Comparison of ENCODE assay signal across 29 cellular contexts in the genomic region with DNA sequence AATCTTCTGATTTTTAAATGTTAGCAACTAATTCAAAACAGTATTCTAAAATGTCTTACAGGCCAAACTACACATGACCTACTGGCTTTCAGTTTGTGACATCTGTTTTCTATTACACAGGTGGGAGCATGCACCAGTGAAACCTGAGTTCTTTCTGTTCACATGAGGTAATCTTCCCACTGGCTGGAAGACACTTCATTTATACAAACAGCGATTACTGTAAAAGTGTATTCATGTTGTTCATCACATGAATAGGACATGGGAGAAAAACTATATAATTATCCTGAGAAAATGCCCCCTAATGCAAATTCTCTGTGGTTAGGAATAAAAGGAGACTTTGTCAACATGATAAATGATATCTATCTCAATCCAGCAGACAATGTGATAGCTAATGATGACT. TPM values are rescaled to one million over a fixed set of nuclear protein-coding genes. Genes with fewer than 3 reads are reported as not detected.
DNase-seq lines count a peak whose midpoint lies in the region; ATAC-seq and TF ChIP-seq lines count a peak whose summit lies in the region.
"Had no signal": no experiment of that assay in that cellular context is flagged by ENCODE, and none has a peak within 500 bp of the region (broad histone marks: within the 10 kb centered on the region; RNA-seq: fewer than 3 reads in every experiment).

No MANE protein-coding gene starts in this region.

- DNase-seq in mammary epithelial cell (peak; percentile 16), breast epithelium (ENCODE audit: low spot score in 2 of 2) (no peak), MM.1S (peak; percentile 13), NCI-H774 (lab: John Stamatoyannopoulos, UW) (peak; percentile 69), SIG-M5 (lab: John Stamatoyannopoulos, UW) (no peak), coronary artery (ENCODE audit: low spot score) (no peak), posterior cingulate gyrus (no peak)
- DNase-seq: activated CD4-positive, alpha-beta T cell treated with anti-CD3 and anti-CD28 coated beads, Interleukin-2, amount 50 U/mL, for 48 hours; activated CD4-positive, CD25-positive, alpha-beta regulatory T cell treated with anti-CD3 and anti-CD28 coated beads, Interleukin-2, amount 50 U/mL, for 72 hours; activated naive CD4-positive, alpha-beta T cell; activated naive CD8-positive, alpha-beta T cell treated with anti-CD3 and anti-CD28 coated beads, Interleukin-2, amount 50 U/mL, for 24 hours; CD4-positive, CD25-positive, alpha-beta regulatory T cell; cortex of kidney; effector memory CD4-positive, alpha-beta T cell; EL; hypothalamus; mucosa of descending colon; natural killer cell; NCI-H1694; NCI-H446 treated with DMSO at 0.1 percent for 48 hours; SHP77; upper lobe of left lung had no signal

- dilution Hi-C loops in mammary epithelial cell (cut with HindIII; ENCODE audit: low sequenced_read_pairs), result no loop called here

- H3K9ac ChIP-seq in mammary epithelial cell (ENCODE audit: insufficient read depth, low read length) (no peak overlapping the region), MM.1S (ENCODE audit: low read length) (no peak overlapping the region)

- H3K9me3 ChIP-seq in mammary epithelial cell (replicated peaks; ENCODE audit: insufficient read depth, low read length) (no peaks in the 10 kb centered on the region), breast epithelium (no peaks in the 10 kb centered on the region), MM.1S (replicated peaks; ENCODE audit: insufficient read depth, low read length) (no peaks in the 10 kb centered on the region)
- H3K9me3 ChIP-seq: mucosa of descending colon, upper lobe of left lung had no signal

- no peaks in the 10 kb centered on the region for H3F3A ChIP-seq in MM.1S (ENCODE audit: insufficient read depth, low read length)

- H2AFZ ChIP-seq in mammary epithelial cell (ENCODE audit: low read depth, low read length) (no peak overlapping the region), MM.1S (ENCODE audit: low read length) (no peak overlapping the region)

- H3K27ac ChIP-seq in mammary epithelial cell (ENCODE audit: insufficient read depth, low read depth, low read length), result no peak overlapping the region
- H3K27ac ChIP-seq in breast epithelium, result no peak overlapping the region
- H3K27ac ChIP-seq in MM.1S (ENCODE audit: low read length), result no peak overlapping the region
- no peak overlapping the region for H3K27ac ChIP-seq in coronary artery
- H3K27ac ChIP-seq: epithelial cell of prostate, upper lobe of left lung had no signal

- CTCF ChIA-PET in mammary epithelial cell (lab: Charles Lee; ENCODE audit: low non-redundant PET), result interaction anchor here (0.8 kb wide), 1 partner anchor 625 kb away, joined by 3 read pairs; no protein-coding TSS in a partner anchor

- no peaks in the 10 kb centered on the region for H3K4me1 ChIP-seq in mammary epithelial cell (ENCODE audit: insufficient read depth, low read length)
- no peaks in the 10 kb centered on the region for H3K4me1 ChIP-seq in breast epithelium
- no peaks in the 10 kb centered on the region for H3K4me1 ChIP-seq in MM.1S (ENCODE audit: low read length)
- H3K4me1 ChIP-seq: upper lobe of left lung had no signal

- no peaks in the 10 kb centered on the region for H3K9me2 ChIP-seq in MM.1S (replicated peaks; ENCODE audit: insufficient read depth, low read length)

- no TSS peak for BruUV-seq in mammary epithelial cell (replicated peaks; lab: Mats Ljungman, UMichigan)

- no peak for TF ChIP-seq POLR2A in breast epithelium (IDR thresholded peaks at IDR 0.05)

- TF ChIP-seq CTCF in mammary epithelial cell (conservative IDR thresholded peaks at IDR 0.05 in 1 of 2, IDR thresholded peaks at IDR 0.05 in 1 of 2; ENCODE audit: extremely low read depth in 1 of 2, insufficient read depth in 1 of 2, low read depth in 1 of 2, low read length in 2 of 2) (no peak), breast epithelium (IDR thresholded peaks at IDR 0.05) (no peak), MM.1S (IDR thresholded peaks at IDR 0.05; ENCODE audit: low read length) (no peak), coronary artery (IDR thresholded peaks at IDR 0.05) (no peak)

- no peaks in the 10 kb centered on the region for H3K36me3 ChIP-seq in mammary epithelial cell (ENCODE audit: insufficient read depth, low read length)
- no peaks in the 10 kb centered on the region for H3K36me3 ChIP-seq in breast epithelium
- H3K36me3 ChIP-seq in MM.1S (replicated peaks; ENCODE audit: insufficient read depth, low read length), result no peaks in the 10 kb centered on the region
- H3K36me3 ChIP-seq: upper lobe of left lung had no signal

- no peaks in the 10 kb centered on the region for H4K20me1 ChIP-seq in mammary epithelial cell (ENCODE audit: insufficient read depth, low read length)
- H4K20me1 ChIP-seq in MM.1S (ENCODE audit: insufficient read depth, low read length), result no peaks in the 10 kb centered on the region

- intact Hi-C loops in mammary epithelial cell (cut with micrococcal nuclease) (no loop called here), breast epithelium (cut with DNase I; ENCODE audit: low total_unique reads) (no loop called here), posterior cingulate gyrus (cut with DNase I) (no loop called here)

- in situ Hi-C loops in mammary epithelial cell (cut with MboI; ENCODE audit: low sequenced_read_pairs in 2 of 2), result no loop called here

- WGBS in mammary epithelial cell (ENCODE audit: low coverage, missing lambda C conversion rate), result 92% methylated on average over 1 of the region's 1 CpG

- H3K27me3 ChIP-seq in mammary epithelial cell (ENCODE audit: insufficient read depth, low read length) (no peaks in the 10 kb centered on the region), breast epithelium (no peaks in the 10 kb centered on the region), MM.1S (replicated peaks; ENCODE audit: insufficient read depth, low read length) (no peaks in the 10 kb centered on the region)
- H3K27me3 ChIP-seq: upper lobe of left lung had no signal

- H3K4me3 ChIP-seq in mammary epithelial cell (replicated peaks in 1 of 3; ENCODE audit: insufficient read depth in 1 of 3, low read depth in 2 of 3, low read length in 3 of 3) (no peak overlapping the region), breast epithelium (no peak overlapping the region), MM.1S (ENCODE audit: low read length) (no peak overlapping the region), coronary artery (no peak overlapping the region)
- H3K4me3 ChIP-seq: mucosa of descending colon, upper lobe of left lung had no signal

- H3K4me2 ChIP-seq in mammary epithelial cell (ENCODE audit: insufficient read depth, low read depth, low read length) (no peak overlapping the region), MM.1S (ENCODE audit: low read depth, low read length) (no peak overlapping the region)

- H3K79me2 ChIP-seq in mammary epithelial cell (ENCODE audit: insufficient read depth, low read length) (no peaks in the 10 kb centered on the region), MM.1S (ENCODE audit: low read length) (no peaks in the 10 kb centered on the region)

- ATAC-seq in HG02885 (IDR thresholded peaks at IDR 0.05; ENCODE audit: poor library complexity, unreplicated experiment), result no peak
- ATAC-seq: activated naive CD8-positive, alpha-beta T cell treated with anti-CD3 and anti-CD28 coated beads, Interleukin-2, amount 50 U/mL, for 24 hours; HepG2; mucosa of descending colon; natural killer cell; Panc1; stimulated activated effector memory CD8-positive, alpha-beta T cell treated with anti-CD3 and anti-CD28 coated beads, Interleukin-12 subunit alpha, Interleukin-12 subunit beta, amount 100 ng/mL, for 72 hours had no signal

RNA-seq across cellular contexts. Expression of a gene that starts 11.1 kb away (rescaled TPM):
- total RNA-seq in mammary epithelial cell, result under 1 TPM in 1 of 2 donors, not detected in 1; 0.71 TPM
- polyA plus RNA-seq in mammary epithelial cell, result 0.16 TPM
- 6.0 TPM for polyA minus RNA-seq in mammary epithelial cell
- total RNA-seq in breast epithelium, result 10 to 100 TPM in 2 of 3 donors, 1 to 10 TPM in 1; 9.8 to 28.6 (median 12.3) TPM
- total RNA-seq: A172, HepG2, lung microvascular endothelial cell had no signal
- polyA plus RNA-seq: HepG2 had no signal

RNA-seq across cellular contexts. Expression of a gene that starts 44.7 kb away (rescaled TPM):
- total RNA-seq in mammary epithelial cell, result 10 to 100 TPM in 1 of 2 donors, 1 to 10 TPM in 1; 5.2 to 18.6 TPM
- 9.3 TPM for polyA plus RNA-seq in mammary epithelial cell
- 6.0 TPM for polyA minus RNA-seq in mammary epithelial cell
- 1 to 10 TPM; 2.2 to 3.7 (median 3.3) TPM for total RNA-seq in breast epithelium
- total RNA-seq: CD4-positive, CD25-positive, alpha-beta regulatory T cell had no signal

Comparison
In these comparisons a context has a peak if more than half of its experiments do, and no peak if none do; other contexts are left out.
1. DNase-seq: peak in mammary epithelial cell (single experiment), MM.1S (single experiment) and NCI-H774 (single experiment); none in breast epithelium (0 of 2), SIG-M5 (single experiment), coronary artery (single experiment) and posterior cingulate gyrus (0 of 10).
2. RNA of a gene that starts 11.1 kb away (total RNA-seq): 9.8 to 28.6 TPM in breast epithelium; 0.71 TPM in mammary epithelial cell; every median in the first group is over 4 times any median in the second.